12 cellular contexts compared by ENCODE assay signal in genomic region chr2:191636235-191636543, GRCh38. TPM values are rescaled to one million over a fixed set of nuclear protein-coding genes. Genes with fewer than 3 reads are reported as not detected.
A peak's percentile ranks its signal among the peaks of the same experiment; 100 is the strongest.
DNase-seq lines count a peak whose midpoint lies in the region; ATAC-seq and TF ChIP-seq lines count a peak whose summit lies in the region.
"Had no signal": no experiment of that assay in that cellular context is flagged by ENCODE, and none has a peak within 500 bp of the region (broad histone marks: within the 10 kb centered on the region; RNA-seq: fewer than 3 reads in every experiment).

No MANE protein-coding gene starts in this region.

- TF ChIP-seq POLR2A in breast epithelium (IDR thresholded peaks at IDR 0.05), result no peak
- TF ChIP-seq POLR2A in lower leg skin (IDR thresholded peaks at IDR 0.05), result no peak

- no peak overlapping the region for H3K27ac Mint-ChIP-seq in MCF 10A (ENCODE audit: low read depth, unreplicated experiment)

- H3K9me3 ChIP-seq in breast epithelium (no peaks in the 10 kb centered on the region), SJSA1 (replicated peaks) (no peaks in the 10 kb centered on the region), tibial artery (no peaks in the 10 kb centered on the region)
- H3K9me3 ChIP-seq: heart left ventricle had no signal

- CTCF ChIA-PET in MCF 10A (lab: Yijun Ruan, JAX), result interaction anchor here (0.6 to 1.8 kb wide), 6 partner anchors 8 to 52 kb away, joined by 3 to 4 read pairs (median 3); partner anchors contain the start of gene NABP1

- H3K36me3 ChIP-seq in breast epithelium (no peaks in the 10 kb centered on the region), SJSA1 (no peaks in the 10 kb centered on the region), tibial artery (no peaks in the 10 kb centered on the region)
- H3K36me3 ChIP-seq: heart left ventricle had no signal

- H3K27ac ChIP-seq in breast epithelium (no peak overlapping the region), SJSA1 (peak overlapping the region; percentile 99), tibial artery (peak overlapping the region; percentile 34 to 48)
- H3K27ac ChIP-seq: SK-N-MC had no signal

- intact Hi-C loops in MCF 10A (cut with micrococcal nuclease) (loop anchor here (5.0 kb wide), 1 partner anchor 44 kb away; no protein-coding TSS in a partner anchor), breast epithelium (cut with DNase I; ENCODE audit: low total_unique reads) (no loop called here), tibial artery (cut with DNase I; ENCODE audit: low total_unique reads) (no loop called here), lower leg skin (cut with DNase I; ENCODE audit: low total_unique reads) (loop anchor here (5.0 kb wide), 1 partner anchor 306 kb away; no protein-coding TSS in a partner anchor)

- BruUV-seq in MCF 10A (replicated peaks; lab: Mats Ljungman, UMichigan), result no TSS peak

- H3K4me1 ChIP-seq in breast epithelium (no peaks in the 10 kb centered on the region), SJSA1 (replicated peaks) (peaks cover 65% of the 10 kb centered on the region), tibial artery (peaks cover 0 to 41% (median 20%) of the 10 kb centered on the region in 4 donors)

- H3K27me3 ChIP-seq in breast epithelium (no peaks in the 10 kb centered on the region), SJSA1 (replicated peaks) (no peaks in the 10 kb centered on the region), tibial artery (no peaks in the 10 kb centered on the region)

- H3K36me3 Mint-ChIP-seq in MCF 10A (ENCODE audit: insufficient read depth, unreplicated experiment), result no peaks in the 10 kb centered on the region

- H3K27me3 Mint-ChIP-seq in MCF 10A (ENCODE audit: insufficient read depth, unreplicated experiment), result no peaks in the 10 kb centered on the region
- H3K27me3 Mint-ChIP-seq: stimulated activated naive CD8-positive, alpha-beta T cell treated with anti-CD3 and anti-CD28 coated beads, Interleukin-15, amount 100 ng/mL, for 72 hours had no signal

- peaks cover 42% of the 10 kb centered on the region for H3K4me1 Mint-ChIP-seq in MCF 10A (ENCODE audit: insufficient read depth, unreplicated experiment)

- H3K4me3 Mint-ChIP-seq in MCF 10A (ENCODE audit: unreplicated experiment), result no peak overlapping the region

- no peaks in the 10 kb centered on the region for H3K9me3 Mint-ChIP-seq in MCF 10A (ENCODE audit: unreplicated experiment)
- H3K9me3 Mint-ChIP-seq: stimulated activated naive CD8-positive, alpha-beta T cell treated with anti-CD3 and anti-CD28 coated beads, Interleukin-15, amount 100 ng/mL, for 72 hours had no signal

- ATAC-seq in HG03045 (IDR thresholded peaks at IDR 0.05; ENCODE audit: unreplicated experiment), result no peak
- ATAC-seq: heart left ventricle; stimulated activated naive CD8-positive, alpha-beta T cell treated with anti-CD3 and anti-CD28 coated beads, Interleukin-15, amount 100 ng/mL, for 72 hours had no signal

- H3K4me3 ChIP-seq in breast epithelium (no peak overlapping the region), SJSA1 (no peak overlapping the region), tibial artery (no peak overlapping the region), lower leg skin (ENCODE audit: low read depth, poor library complexity, severe bottlenecking) (no peak overlapping the region)
- H3K4me3 ChIP-seq: heart left ventricle, SK-N-MC had no signal

- TF ChIP-seq CTCF in MCF 10A (IDR thresholded peaks at IDR 0.05; ENCODE audit: unreplicated experiment), result no peak
- no peak for TF ChIP-seq CTCF in breast epithelium (IDR thresholded peaks at IDR 0.05)
- no peak for TF ChIP-seq CTCF in tibial artery (IDR thresholded peaks at IDR 0.05)
- no peak for TF ChIP-seq CTCF in lower leg skin (IDR thresholded peaks at IDR 0.05)

- DNase-seq in MCF 10A (ENCODE audit: unreplicated experiment) (peak; percentile 66), breast epithelium (ENCODE audit: low spot score in 2 of 2) (no peak), SJSA1 (ENCODE audit: low read depth in 1 of 2, low spot score in 2 of 2) (peak; percentile 91 to 98), fibroblast of peridontal ligament (ENCODE audit: extremely low read depth) (peak; percentile 87), tibial artery (no peak), lower leg skin (ENCODE audit: low spot score in 2 of 2) (no peak)
- no peak for DNase-seq in central memory CD4-positive, alpha-beta T cell
- DNase-seq: C1 segment of cervical spinal cord; heart left ventricle; stimulated activated naive CD8-positive, alpha-beta T cell treated with anti-CD3 and anti-CD28 coated beads, Interleukin-15, amount 100 ng/mL, for 72 hours had no signal

- POLR2A ChIA-PET in MCF 10A (lab: Yijun Ruan, JAX), result interaction anchor here (0.9 to 4.2 kb wide), 5 partner anchors 9 to 211 kb away, joined by 3 to 55 read pairs (median 21); partner anchors contain the start of genes CAVIN2 and NABP1

RNA-seq across cellular contexts. Expression of gene NABP1, which starts 41.7 kb away (rescaled TPM):
- total RNA-seq in MCF 10A (2022) (81.8 and 96.3 TPM in 2 replicates), breast epithelium (10 to 100 TPM; 34.4 to 44.9 (median 37.8) TPM), lower leg skin (10 to 100 TPM in 1 of 4 donors, 1 to 10 TPM in 3; 6.2 to 38.0 (median 9.5) TPM)
- 43.9 and 73.8 TPM in 2 replicates for total RNA-seq in SJSA1 (2014; rRNA removed; shearing (Covaris generic))

Comparison
In these comparisons a context has a peak if more than half of its experiments do, and no peak if none do; other contexts are left out.
1. DNase-seq: peak in MCF 10A (single experiment), SJSA1 (2 of 2) and fibroblast of peridontal ligament (single experiment); none in breast epithelium (0 of 2), tibial artery (0 of 2), central memory CD4-positive, alpha-beta T cell (single experiment) and lower leg skin (0 of 2).
2. intact Hi-C loops: an anchor here in MCF 10A (5.0 kb wide) and lower leg skin (5.0 kb wide); none called in breast epithelium and tibial artery.
3. H3K27ac ChIP-seq: peak in SJSA1 (single experiment) and tibial artery (2 of 2); none in breast epithelium (0 of 2).